8 cellular contexts compared by ENCODE assay signal in genomic region chr5:126777257-126777973, GRCh38. TPM values are rescaled to one million over a fixed set of nuclear protein-coding genes. Genes with fewer than 3 reads are reported as not detected.
A peak's percentile ranks its signal among the peaks of the same experiment; 100 is the strongest.
DNase-seq lines count a peak whose midpoint lies in the region; ATAC-seq, FAIRE-seq and TF ChIP-seq lines count a peak whose summit lies in the region.

No MANE protein-coding gene starts in this region.

- WGBS in mammary epithelial cell (ENCODE audit: low coverage, missing lambda C conversion rate) = 0% methylated on average over 10 of the region's 93 CpGs
- WGBS in smooth muscle cell (ENCODE audit: low lambda C conversion rate) = under 1% methylated on average over 80 of the region's 93 CpGs

- no peaks in the 10 kb centered on the region for H3K9me1 ChIP-seq in keratinocyte (ENCODE audit: control insufficient read depth, extremely low read depth, insufficient read depth, low read length)

- ATAC-seq in GM19452 (IDR thresholded peaks at IDR 0.05; ENCODE audit: unreplicated experiment) = peak; percentile 16

- CTCF ChIA-PET in mammary epithelial cell (lab: Charles Lee; ENCODE audit: low non-redundant PET) = interaction anchor here (0.6 kb wide), 3 partner anchors 25 to 183 kb away, joined by 3 to 8 read pairs (median 4); no protein-coding TSS in a partner anchor

- dilution Hi-C loops in mammary epithelial cell (cut with HindIII; ENCODE audit: low sequenced_read_pairs) (no loop called here), keratinocyte (cut with MboI; ENCODE audit: extremely low pct_ligation_motif_present, low sequenced_read_pairs) (no loop called here)

- peaks cover 0 to 1% (median 0%) of the 10 kb centered on the region in 7 donors for H3K9me3 Mint-ChIP-seq in CD14-positive monocyte

- in situ Hi-C loops in mammary epithelial cell (cut with MboI; ENCODE audit: low sequenced_read_pairs in 2 of 2) = loop anchor here (5.0 to 25.0 kb wide), 2 partner anchors 100 to 440 kb away; no protein-coding TSS in a partner anchor

- H3K36me3 Mint-ChIP-seq in CD14-positive monocyte = no peaks in the 10 kb centered on the region

- H3K36me3 ChIP-seq in KMS-11 (ENCODE audit: insufficient read depth) (no peaks in the 10 kb centered on the region), WERI-Rb-1 (peaks cover 41% of the 10 kb centered on the region), mammary epithelial cell (ENCODE audit: insufficient read depth, low read length) (no peaks in the 10 kb centered on the region), keratinocyte (ENCODE audit: control insufficient read depth in 2 of 2, extremely low read depth in 1 of 2, insufficient read depth in 2 of 2, low read length in 2 of 2) (no peaks in the 10 kb centered on the region), smooth muscle cell (ENCODE audit: low read depth) (no peaks in the 10 kb centered on the region)

- TF ChIP-seq CTCF in CD14-positive monocyte (IDR thresholded peaks at IDR 0.05) = no peak
- TF ChIP-seq CTCF in KMS-11 (conservative IDR thresholded peaks at IDR 0.05; ENCODE audit: low read depth, low read length) = no peak
- TF ChIP-seq CTCF in WERI-Rb-1 (IDR thresholded peaks at IDR 0.05; ENCODE audit: low read depth, low read length) = no peak
- peak in 1 of 2 donors; percentile 21 for TF ChIP-seq CTCF in mammary epithelial cell (conservative IDR thresholded peaks at IDR 0.05 in 1 of 2, IDR thresholded peaks at IDR 0.05 in 1 of 2; ENCODE audit: extremely low read depth in 1 of 2, insufficient read depth in 1 of 2, low read depth in 1 of 2, low read length in 2 of 2)
- peak in 2 of 3 experiments; percentile 5 to 28 for TF ChIP-seq CTCF in keratinocyte (optimal IDR thresholded peaks at IDR 0.05 in 1 of 3, IDR thresholded peaks at IDR 0.05 in 1 of 3, conservative IDR thresholded peaks at IDR 0.05 in 1 of 3; ENCODE audit: extremely low read depth in 1 of 3, insufficient read depth in 2 of 3, low read length in 3 of 3)
- TF ChIP-seq CTCF in smooth muscle cell (IDR thresholded peaks at IDR 0.05; ENCODE audit: borderline replicate concordance, insufficient read depth, poor library complexity, severe bottlenecking) = peak; percentile 19

- H4K20me1 ChIP-seq in KMS-11 (ENCODE audit: insufficient read depth) (peaks cover 32% of the 10 kb centered on the region), mammary epithelial cell (ENCODE audit: insufficient read depth, low read length) (no peaks in the 10 kb centered on the region), keratinocyte (ENCODE audit: control insufficient read depth, extremely low read depth, insufficient read depth, low read length) (no peaks in the 10 kb centered on the region), smooth muscle cell (ENCODE audit: low read depth) (no peaks in the 10 kb centered on the region)

- H3F3A ChIP-seq in smooth muscle cell (ENCODE audit: low read depth) = peaks cover 12% of the 10 kb centered on the region

- H2AFZ ChIP-seq in KMS-11 (ENCODE audit: low read depth) (peak overlapping the region; percentile 15; the same call in 1 of the 2 replicates), mammary epithelial cell (ENCODE audit: low read depth, low read length) (peak overlapping the region; percentile 99), keratinocyte (ENCODE audit: control insufficient read depth, low read length) (peak overlapping the region; percentile 83), smooth muscle cell (ENCODE audit: low read depth) (peak overlapping the region; percentile 94)

- H3K9ac ChIP-seq in KMS-11 (peak overlapping the region; percentile 99), mammary epithelial cell (ENCODE audit: insufficient read depth, low read length) (peak overlapping the region; percentile 75), keratinocyte (ENCODE audit: control insufficient read depth, extremely low read depth, insufficient read depth, low read length) (peak overlapping the region; percentile 77), smooth muscle cell (ENCODE audit: low read depth) (peak overlapping the region; percentile 42)

- peaks cover 52% of the 10 kb centered on the region for H3K79me2 ChIP-seq in KMS-11 (ENCODE audit: insufficient read depth, low read depth)
- peaks cover 54% of the 10 kb centered on the region for H3K79me2 ChIP-seq in mammary epithelial cell (ENCODE audit: insufficient read depth, low read length)
- H3K79me2 ChIP-seq in keratinocyte (ENCODE audit: control insufficient read depth, insufficient read depth, low read length) = peaks cover 44% of the 10 kb centered on the region
- peaks cover 38% of the 10 kb centered on the region for H3K79me2 ChIP-seq in smooth muscle cell (ENCODE audit: low read depth)

- no peak for FAIRE-seq in keratinocyte (lab: Jason Lieb, UNC)

- H3K4me1 Mint-ChIP-seq in CD14-positive monocyte = peaks cover 38% of the 10 kb centered on the region

- H3K9me3 ChIP-seq in WERI-Rb-1 (ENCODE audit: severe bottlenecking) (no peaks in the 10 kb centered on the region), mammary epithelial cell (replicated peaks; ENCODE audit: insufficient read depth, low read length) (no peaks in the 10 kb centered on the region), keratinocyte (ENCODE audit: control insufficient read depth, low read depth, low read length) (no peaks in the 10 kb centered on the region), smooth muscle cell (replicated peaks; ENCODE audit: low read depth) (no peaks in the 10 kb centered on the region)

- BruUV-seq in mammary epithelial cell (replicated peaks; lab: Mats Ljungman, UMichigan) = TSS peak; percentile 42

- peak; percentile 59 for DNase-seq in CD14-positive monocyte (ENCODE audit: low spot score)
- DNase-seq in WERI-Rb-1 = peak; percentile 43
- DNase-seq in mammary epithelial cell = peak; percentile 76
- DNase-seq in keratinocyte (ENCODE audit: low read depth, low spot score) = no peak
- peak; percentile 62 for DNase-seq in smooth muscle cell (lab: John Stamatoyannopoulos, UW; ENCODE audit: unreplicated experiment)
- no peak for DNase-seq in GDM1 (lab: John Stamatoyannopoulos, UW)

- peak overlapping the region; percentile 90 to 97 (median 94) for H3K27ac Mint-ChIP-seq in CD14-positive monocyte

- H3K4me1 ChIP-seq in KMS-11 (ENCODE audit: low read depth, poor library complexity, severe bottlenecking) = peaks cover 34% of the 10 kb centered on the region
- peaks cover 17% of the 10 kb centered on the region for H3K4me1 ChIP-seq in mammary epithelial cell (ENCODE audit: insufficient read depth, low read length)
- peaks cover 20% of the 10 kb centered on the region for H3K4me1 ChIP-seq in keratinocyte (ENCODE audit: control insufficient read depth, extremely low read depth, insufficient read depth, low read length)
- H3K4me1 ChIP-seq in smooth muscle cell (ENCODE audit: low read depth) = no peaks in the 10 kb centered on the region

- no peak overlapping the region for H3K4me3 ChIP-seq in KMS-11 (IDR thresholded peaks at IDR 0.05; ENCODE audit: insufficient read depth, low read depth, low read length)
- peak overlapping the region; percentile 98 for H3K4me3 ChIP-seq in WERI-Rb-1 (ENCODE audit: low read depth, low read length)
- H3K4me3 ChIP-seq in mammary epithelial cell (replicated peaks in 1 of 3; ENCODE audit: insufficient read depth in 1 of 3, low read depth in 2 of 3, low read length in 3 of 3) = peak overlapping the region; percentile 88 to 91 (median 91)
- H3K4me3 ChIP-seq in keratinocyte (ENCODE audit: control insufficient read depth in 2 of 3, extremely low read depth in 1 of 3, insufficient read depth in 2 of 3, low read depth in 1 of 3, low read length in 3 of 3) = peak overlapping the region; percentile 53 to 85 (median 77)
- peak overlapping the region; percentile 85 for H3K4me3 ChIP-seq in smooth muscle cell

- H3K4me3 Mint-ChIP-seq in CD14-positive monocyte = peak overlapping the region; percentile 91 to 96

- no peaks in the 10 kb centered on the region for H3K27me3 ChIP-seq in KMS-11 (ENCODE audit: insufficient read depth, low read depth)
- H3K27me3 ChIP-seq in WERI-Rb-1 (ENCODE audit: insufficient read depth, low read depth, severe bottlenecking) = no peaks in the 10 kb centered on the region
- H3K27me3 ChIP-seq in mammary epithelial cell (ENCODE audit: insufficient read depth, low read length) = no peaks in the 10 kb centered on the region
- no peaks in the 10 kb centered on the region for H3K27me3 ChIP-seq in keratinocyte (ENCODE audit: control insufficient read depth, extremely low read depth, insufficient read depth, low read length)
- no peaks in the 10 kb centered on the region for H3K27me3 ChIP-seq in smooth muscle cell (ENCODE audit: low read depth)

- peak overlapping the region; percentile 99 for H3K27ac ChIP-seq in KMS-11
- peak overlapping the region; percentile 98 for H3K27ac ChIP-seq in WERI-Rb-1
- H3K27ac ChIP-seq in mammary epithelial cell (ENCODE audit: insufficient read depth, low read depth, low read length) = peak overlapping the region; percentile 61
- H3K27ac ChIP-seq in keratinocyte (ENCODE audit: control insufficient read depth, insufficient read depth, low read length) = peak overlapping the region; percentile 70
- peak overlapping the region; percentile 54 for H3K27ac ChIP-seq in smooth muscle cell (ENCODE audit: low read depth)

- peak overlapping the region; percentile 55 for H3K4me2 ChIP-seq in KMS-11
- peak overlapping the region; percentile 91 for H3K4me2 ChIP-seq in mammary epithelial cell (ENCODE audit: insufficient read depth, low read depth, low read length)
- peak overlapping the region; percentile 93 for H3K4me2 ChIP-seq in keratinocyte (ENCODE audit: control insufficient read depth, extremely low read depth, insufficient read depth, low read depth, low read length)
- H3K4me2 ChIP-seq in smooth muscle cell = peak overlapping the region; percentile 85

- intact Hi-C loops in CD14-positive monocyte (cut with micrococcal nuclease) = loop anchor here in 1 of 2 donors (5.0 kb wide), 1 partner anchor 35 kb away; no protein-coding TSS in a partner anchor
- intact Hi-C loops in mammary epithelial cell (cut with micrococcal nuclease) = loop anchor here (2.0 kb wide), 1 partner anchor 31 kb away; no protein-coding TSS in a partner anchor

- H3K27me3 Mint-ChIP-seq in CD14-positive monocyte (ENCODE audit: low read depth in 3 of 3) = peaks cover 0 to 2% (median 0%) of the 10 kb centered on the region in 3 donors

RNA-seq across cellular contexts. Expression of gene LMNB1, which starts 0.5 kb away (rescaled TPM):
- polyA plus RNA-seq in CD14-positive monocyte (10 to 100 TPM; 18.0 to 33.0 TPM), mammary epithelial cell (28.8 TPM), keratinocyte (1.1 to 13.7 TPM (median 11.0 TPM) in 3 replicates), smooth muscle cell (6.4 and 8.4 TPM in 2 replicates)
- total RNA-seq in mammary epithelial cell (10 to 100 TPM in 1 of 2 donors, 1 to 10 TPM in 1; 5.2 to 36.3 TPM), smooth muscle cell (27.7 and 32.5 TPM in 2 replicates)
- polyA minus RNA-seq in mammary epithelial cell (35.5 TPM), keratinocyte (0.43 to 6.3 TPM (median 5.8 TPM) in 3 replicates)
- polyA plus RNA-seq in keratinocyte (2011; ENCODE audit: low read depth) = 0.84 TPM
- polyA plus RNA-seq in keratinocyte (2011; cell fraction: cytosol; rRNA removed) = 2.1 and 4.0 TPM in 2 replicates
- 2.3 and 3.1 TPM in 2 replicates for polyA plus RNA-seq in keratinocyte (2011; cell fraction: nucleus; rRNA removed)
- 0.69 and 15.0 TPM in 2 replicates for polyA plus RNA-seq in keratinocyte (2012; ENCODE audit: low replicate concordance)
- 4.8 TPM for polyA minus RNA-seq in keratinocyte (2011; cell fraction: cytosol; rRNA and poly(A)+ RNA removed)
- polyA minus RNA-seq in keratinocyte (2011; cell fraction: nucleus; rRNA and poly(A)+ RNA removed) = 2.2 and 2.9 TPM in 2 replicates

Comparison
In these comparisons a context has a peak if more than half of its experiments do, and no peak if none do; other contexts are left out.
1. DNase-seq: peak in CD14-positive monocyte (single experiment), WERI-Rb-1 (single experiment), mammary epithelial cell (single experiment) and smooth muscle cell (single experiment); none in keratinocyte (single experiment) and GDM1 (single experiment).
2. CTCF ChIP-seq: peak in keratinocyte (2 of 3) and smooth muscle cell (single experiment); none in CD14-positive monocyte (single experiment), KMS-11 (single experiment) and WERI-Rb-1 (single experiment).
3. H2AFZ ChIP-seq: peak in every context shown above with its lines; median percentile 99 in mammary epithelial cell; 94 in smooth muscle cell; 83 in keratinocyte; 15 in KMS-11.
4. H3K9ac ChIP-seq: peak in every context shown above with its lines; median percentile 99 in KMS-11; 77 in keratinocyte; 75 in mammary epithelial cell; 42 in smooth muscle cell.
5. Peak in every context shown above with its lines, with median percentiles within 50 percentile points of each other: H3K27ac ChIP-seq and H3K4me2 ChIP-seq.